15 cellular contexts compared by ENCODE assay signal in genomic region chr19:18456974-18457373, GRCh38. TPM values are rescaled to one million over a fixed set of nuclear protein-coding genes. Genes with fewer than 3 reads are reported as not detected.
DNase-seq lines count a peak whose midpoint lies in the region; ATAC-seq and TF ChIP-seq lines count a peak whose summit lies in the region.
"Had no signal": no experiment of that assay in that cellular context is flagged by ENCODE, and none has a peak within 500 bp of the region (broad histone marks: within the 10 kb centered on the region; RNA-seq: fewer than 3 reads in every experiment).

No MANE protein-coding gene starts in this region.

- DNase-seq in RWPE1 (ENCODE audit: low spot score) (no peak), esophagus squamous epithelium (lab: John Stamatoyannopoulos, UW) (no peak), midbrain (lab: John Stamatoyannopoulos, UW) (peak; percentile 52), superior temporal gyrus (ENCODE audit: extremely low spot score) (peak; percentile 47), HuH-7 (ENCODE audit: low spot score) (no peak)
- no peak for DNase-seq in NK-92 treated with Interleukin-12 subunit alpha and Interleukin-12 subunit beta, amount 100 ng/mL, for 24 hours (lab: John Stamatoyannopoulos, UW)
- DNase-seq: activated B cell treated with CpG ODN at 0.5 μM for 24 hours; activated naive CD4-positive, alpha-beta T cell; NCI-H187; NCI-H524; PC-9; stimulated activated naive CD8-positive, alpha-beta T cell treated with anti-CD3 and anti-CD28 coated beads, Interleukin-15, Interleukin-2, amounts not matched to agents 100 U/mL and 50 U/mL, for 24 hours had no signal

- no peak for TF ChIP-seq CTCF in RWPE1 (conservative IDR thresholded peaks at IDR 0.05; ENCODE audit: low read depth)
- TF ChIP-seq CTCF in esophagus squamous epithelium (IDR thresholded peaks at IDR 0.05) = no peak

- intact Hi-C loops in esophagus squamous epithelium (cut with DNase I) = no loop called here

- H3K9me3 ChIP-seq in esophagus squamous epithelium = no peaks in the 10 kb centered on the region

- peaks cover 0 to 89% (median 13%) of the 10 kb centered on the region in 3 donors for H3K36me3 ChIP-seq in esophagus squamous epithelium

- no peak overlapping the region for H3K4me3 ChIP-seq in esophagus squamous epithelium
- H3K4me3 ChIP-seq: PC-9 had no signal

- peak overlapping the region; percentile 93 for H3K27ac ChIP-seq in RWPE1
- peak overlapping the region in 3 of 4 donors; percentile 34 to 92 (median 54) for H3K27ac ChIP-seq in esophagus squamous epithelium
- H3K27ac ChIP-seq: PC-9 had no signal

- H3K27me3 ChIP-seq in esophagus squamous epithelium = no peaks in the 10 kb centered on the region

- WGBS in esophagus squamous epithelium, 2 donors = 19 to 53% methylated on average over 3 to 4 of the region's 9 CpGs

- peaks cover 21 to 48% (median 29%) of the 10 kb centered on the region in 3 donors for H3K4me1 ChIP-seq in esophagus squamous epithelium

- no peak for TF ChIP-seq POLR2A in esophagus squamous epithelium (IDR thresholded peaks at IDR 0.05)

- ATAC-seq in HG03108 (IDR thresholded peaks at IDR 0.05; ENCODE audit: unreplicated experiment) (no peak), GM18907 (IDR thresholded peaks at IDR 0.05; ENCODE audit: unreplicated experiment) (no peak)
- ATAC-seq: natural killer cell treated with Interleukin-12 subunit alpha and Interleukin-12 subunit beta and Interleukin-15 and Interleukin-18, amount 100 ng/mL, for 72 hours; stimulated activated naive CD8-positive, alpha-beta T cell treated with anti-CD3 and anti-CD28 coated beads, Interleukin-15, Interleukin-2, amounts not matched to agents 100 U/mL and 50 U/mL, for 24 hours had no signal

- CTCF ChIA-PET in RWPE1 (lab: Yijun Ruan, JAX) = interaction anchor here (0.5 to 1.2 kb wide), 5 partner anchors 13 to 875 kb away, joined by 3 to 5 read pairs (median 4); no protein-coding TSS in a partner anchor

- POLR2A ChIA-PET in RWPE1 (lab: Yijun Ruan, JAX; ENCODE audit: low non-redundant PET) = no interaction called here

RNA-seq across cellular contexts. Expression of gene ISYNA1, which starts 19.0 kb away (rescaled TPM):
- 10 to 100 TPM in 3 of 4 donors, 1 to 10 TPM in 1; 8.1 to 24.4 (median 14.4) TPM for total RNA-seq in esophagus squamous epithelium

RNA-seq across cellular contexts. Expression of gene SSBP4, which starts 37.8 kb away (rescaled TPM):
- total RNA-seq in esophagus squamous epithelium = 10 to 100 TPM; 23.7 to 48.1 (median 26.1) TPM

RNA-seq across cellular contexts. Expression of gene LRRC25, which starts 59.6 kb away (rescaled TPM):
- total RNA-seq in esophagus squamous epithelium = 10 to 100 TPM in 1 of 4 donors, 1 to 10 TPM in 1, under 1 TPM in 2; 0.53 to 10.3 (median 1.9) TPM
- total RNA-seq: natural killer cell treated with Interleukin-12 subunit alpha and Interleukin-12 subunit beta and Interleukin-15 and Interleukin-18, amount 100 ng/mL, for 72 hours; PC-9 had no signal

Comparison
In these comparisons a context has a peak if more than half of its experiments do, and no peak if none do; other contexts are left out.
1. DNase-seq: peak in midbrain (single experiment) and superior temporal gyrus (single experiment); none in RWPE1 (single experiment), esophagus squamous epithelium (single experiment), NK-92 treated with Interleukin-12 subunit alpha and Interleukin-12 subunit beta, amount 100 ng/mL, for 24 hours (single experiment) and HuH-7 (single experiment).